27 cellular contexts compared by ENCODE assay signal in genomic region chr18:39667905-39668304, GRCh38.
DNase-seq lines count a peak whose midpoint lies in the region; ATAC-seq, FAIRE-seq and TF ChIP-seq lines count a peak whose summit lies in the region.
"Had no signal": no experiment of that assay in that cellular context is flagged by ENCODE, and none has a peak within 500 bp of the region (broad histone marks: within the 10 kb centered on the region; RNA-seq: fewer than 3 reads in every experiment).

No MANE protein-coding gene starts in this region.

- H3K27me3 Mint-ChIP-seq in HFFc6 (ENCODE audit: insufficient read depth) (no peaks in the 10 kb centered on the region), GM23338 (ENCODE audit: insufficient read depth, low read depth, poor library complexity) (no peaks in the 10 kb centered on the region)
- H3K27me3 Mint-ChIP-seq: activated CD8-positive, alpha-beta memory T cell treated with anti-CD3 and anti-CD28 coated beads, Interleukin-2, amount 10 ng/mL, durations not matched to agents 7 days and 5 days; activated naive CD8-positive, alpha-beta T cell treated with anti-CD3 and anti-CD28 coated beads, Interleukin-2, amount 50 U/mL, for 24 hours; B cell; CD4-positive, alpha-beta memory T cell; naive thymus-derived CD4-positive, alpha-beta T cell had no signal

- no peak overlapping the region for H2AFZ ChIP-seq in ACC112 (ENCODE audit: low read length, unreplicated experiment)
- H2AFZ ChIP-seq in GM23338, result no peak overlapping the region

- ATAC-seq in Right ventricle myocardium inferior, result no peak
- ATAC-seq in GM23338, result no peak
- ATAC-seq: activated CD8-positive, alpha-beta memory T cell treated with anti-CD3 and anti-CD28 coated beads, Interleukin-2, amount 10 ng/mL, durations not matched to agents 7 days and 5 days; activated naive CD8-positive, alpha-beta T cell treated with anti-CD3 and anti-CD28 coated beads, Interleukin-2, amount 50 U/mL, for 24 hours; heart left ventricle; lower lobe of right lung; naive thymus-derived CD4-positive, alpha-beta T cell; right lobe of liver had no signal

- H3F3A ChIP-seq in GM23338 (replicated peaks; ENCODE audit: low read depth), result no peaks in the 10 kb centered on the region

- H4K20me1 ChIP-seq in GM23338 (replicated peaks; ENCODE audit: insufficient read depth), result no peaks in the 10 kb centered on the region

- H3K79me2 ChIP-seq in ACC112 (ENCODE audit: control insufficient read depth, insufficient read depth, low read length, unreplicated experiment), result no peaks in the 10 kb centered on the region
- no peaks in the 10 kb centered on the region for H3K79me2 ChIP-seq in GM23338 (replicated peaks; ENCODE audit: insufficient read depth)

- H3K9me3 Mint-ChIP-seq in HFFc6 (no peaks in the 10 kb centered on the region), GM23338 (no peaks in the 10 kb centered on the region)
- H3K9me3 Mint-ChIP-seq: H9 had no signal

- H3K4me1 ChIP-seq in ACC112 (ENCODE audit: control insufficient read depth, insufficient read depth, low read length, unreplicated experiment) (peaks cover 18% of the 10 kb centered on the region), GM23338 (ENCODE audit: insufficient read depth) (no peaks in the 10 kb centered on the region)
- H3K4me1 ChIP-seq: heart left ventricle, lower lobe of right lung, right lobe of liver, stomach had no signal

- H3K36me3 Mint-ChIP-seq in HFFc6 (ENCODE audit: low read depth) (no peaks in the 10 kb centered on the region; the same call in 1 of the 2 replicates), GM23338 (ENCODE audit: low read depth) (no peaks in the 10 kb centered on the region)
- H3K36me3 Mint-ChIP-seq: activated CD8-positive, alpha-beta memory T cell treated with anti-CD3 and anti-CD28 coated beads, Interleukin-2, amount 10 ng/mL, durations not matched to agents 7 days and 5 days; CD4-positive, alpha-beta memory T cell; naive thymus-derived CD4-positive, alpha-beta T cell had no signal

- DNase-seq in HFFc6 (no peak), bronchial epithelial cell (ENCODE audit: low read depth) (peak; percentile 55), fibroblast of villous mesenchyme (ENCODE audit: low read depth) (peak; percentile 15), Right ventricle myocardium inferior (ENCODE audit: missing footprints) (no peak), GM23338 (ENCODE audit: low spot score) (no peak), hippocampal formation (lab: John Stamatoyannopoulos, UW) (no peak), NOMO-1 (lab: John Stamatoyannopoulos, UW; ENCODE audit: unreplicated experiment in 2 of 2) (no peak)
- DNase-seq: activated CD4-positive, alpha-beta T cell treated with anti-CD3 and anti-CD28 coated beads, Interleukin-2, amount 50 U/mL, for 4 hours; activated CD8-positive, alpha-beta memory T cell treated with anti-CD3 and anti-CD28 coated beads, Interleukin-2, amount 10 ng/mL, durations not matched to agents 7 days and 5 days; activated naive CD8-positive, alpha-beta T cell treated with anti-CD3 and anti-CD28 coated beads, Interleukin-2, amount 50 U/mL, for 24 hours; activated T-cell treated with anti-CD3 and anti-CD28 coated beads, Interleukin-2, amount 50 U/mL, for 48 hours; CD4-positive, alpha-beta memory T cell; H9; heart left ventricle; lower lobe of right lung; naive thymus-derived CD4-positive, alpha-beta T cell; NCI-H1436 treated with DMSO at 0.1 percent for 48 hours; right lobe of liver; SK-N-SH; stimulated activated CD4-positive, alpha-beta T cell treated with anti-CD3 and anti-CD28 coated beads, Interleukin-4, amount 100 ng/mL, for 1 hour; stomach had no signal

- H3K27me3 ChIP-seq in ACC112 (ENCODE audit: insufficient read depth, low read length) (no peaks in the 10 kb centered on the region), bronchial epithelial cell (ENCODE audit: control insufficient read depth, insufficient read depth, low read length) (no peaks in the 10 kb centered on the region), GM23338 (ENCODE audit: insufficient read depth) (no peaks in the 10 kb centered on the region)
- H3K27me3 ChIP-seq: heart left ventricle, neutrophil, right lobe of liver, stomach had no signal

- no peak for FAIRE-seq in bronchial epithelial cell (lab: Jason Lieb, UNC)
- FAIRE-seq: A204.1, GM12892, urothelium cell line had no signal

- peak overlapping the region; percentile 74 for H3K27ac Mint-ChIP-seq in HFFc6
- H3K27ac Mint-ChIP-seq in GM23338, result no peak overlapping the region
- H3K27ac Mint-ChIP-seq: activated CD8-positive, alpha-beta memory T cell treated with anti-CD3 and anti-CD28 coated beads, Interleukin-2, amount 10 ng/mL, durations not matched to agents 7 days and 5 days; activated naive CD8-positive, alpha-beta T cell treated with anti-CD3 and anti-CD28 coated beads, Interleukin-2, amount 50 U/mL, for 24 hours; B cell; CD4-positive, alpha-beta memory T cell; H9; naive thymus-derived CD4-positive, alpha-beta T cell had no signal

- H3K4me3 ChIP-seq in ACC112 (ENCODE audit: low read depth, low read length) (no peak overlapping the region), bronchial epithelial cell (ENCODE audit: low read depth, low read length) (no peak overlapping the region), fibroblast of villous mesenchyme (ENCODE audit: low read depth, low read length) (no peak overlapping the region), GM23338 (no peak overlapping the region)
- H3K4me3 ChIP-seq: heart left ventricle, lower lobe of right lung, right lobe of liver, stomach had no signal

- TF ChIP-seq CTCF in HFFc6 (IDR thresholded peaks at IDR 0.05) (no peak), bronchial epithelial cell (IDR thresholded peaks at IDR 0.05; ENCODE audit: insufficient read depth, low read length, severe bottlenecking) (no peak), fibroblast of villous mesenchyme (IDR thresholded peaks at IDR 0.05; ENCODE audit: insufficient read depth, low read depth, low read length) (no peak), GM23338 (conservative IDR thresholded peaks at IDR 0.05; ENCODE audit: low read depth in 2 of 2) (no peak)

- H3K27ac ChIP-seq in ACC112 (ENCODE audit: low read depth, low read length) (peak overlapping the region; percentile 36), GM23338 (ENCODE audit: low read depth) (no peak overlapping the region)
- H3K27ac ChIP-seq: heart left ventricle, lower lobe of right lung, neutrophil, right lobe of liver, stomach had no signal

- H3K9me2 ChIP-seq in GM23338 (ENCODE audit: insufficient read depth), result no peaks in the 10 kb centered on the region
- H3K9me2 ChIP-seq: SK-N-SH had no signal

- no peak overlapping the region for H3K4me2 ChIP-seq in GM23338
- H3K4me2 ChIP-seq: SK-N-SH had no signal

- intact Hi-C loops in Right ventricle myocardium inferior (cut with DNase I), result no loop called here

- H3K4me3 Mint-ChIP-seq in HFFc6, result peak overlapping the region; percentile 59
- no peak overlapping the region for H3K4me3 Mint-ChIP-seq in GM23338
- H3K4me3 Mint-ChIP-seq: activated CD8-positive, alpha-beta memory T cell treated with anti-CD3 and anti-CD28 coated beads, Interleukin-2, amount 10 ng/mL, durations not matched to agents 7 days and 5 days; activated naive CD8-positive, alpha-beta T cell treated with anti-CD3 and anti-CD28 coated beads, Interleukin-2, amount 50 U/mL, for 24 hours; B cell; CD4-positive, alpha-beta memory T cell; H9; naive thymus-derived CD4-positive, alpha-beta T cell had no signal

- peaks cover 20% of the 10 kb centered on the region for H3K4me1 Mint-ChIP-seq in HFFc6 (ENCODE audit: low read depth)
- no peaks in the 10 kb centered on the region for H3K4me1 Mint-ChIP-seq in GM23338
- H3K4me1 Mint-ChIP-seq: activated CD8-positive, alpha-beta memory T cell treated with anti-CD3 and anti-CD28 coated beads, Interleukin-2, amount 10 ng/mL, durations not matched to agents 7 days and 5 days; activated naive CD8-positive, alpha-beta T cell treated with anti-CD3 and anti-CD28 coated beads, Interleukin-2, amount 50 U/mL, for 24 hours; B cell; CD4-positive, alpha-beta memory T cell; H9 had no signal

- no peaks in the 10 kb centered on the region for H3K36me3 ChIP-seq in ACC112 (ENCODE audit: insufficient read depth, low read length)
- no peaks in the 10 kb centered on the region for H3K36me3 ChIP-seq in bronchial epithelial cell (ENCODE audit: control insufficient read depth, insufficient read depth, low read length)
- no peaks in the 10 kb centered on the region for H3K36me3 ChIP-seq in GM23338 (ENCODE audit: insufficient read depth)
- H3K36me3 ChIP-seq: heart left ventricle, lower lobe of right lung, neutrophil, right lobe of liver, stomach had no signal

TF ChIP-seq in GM23338, 12 proteins besides CTCF, POLR2A, EP300 and RAD21:
- TF ChIP-seq ETS1 (IDR thresholded peaks at IDR 0.05) (no peak), ZNF114 (CRISPR knock-in tag; IDR thresholded peaks at IDR 0.05) (no peak), NANOG (IDR thresholded peaks at IDR 0.05; ENCODE audit: borderline replicate concordance) (no peak), EZH2phosphoT487 (IDR thresholded peaks at IDR 0.05; ENCODE audit: unreplicated experiment) (no peak), ZNF331 (CRISPR knock-in tag; IDR thresholded peaks at IDR 0.05; ENCODE audit: low read depth) (no peak)

Comparison
In these comparisons a context has a peak if more than half of its experiments do, and no peak if none do; other contexts are left out.
1. DNase-seq: peak in bronchial epithelial cell (single experiment) and fibroblast of villous mesenchyme (single experiment); none in HFFc6 (single experiment), Right ventricle myocardium inferior (single experiment), GM23338 (single experiment), hippocampal formation (0 of 2) and NOMO-1 (0 of 2).